ENCODE assay signal across 2 cellular contexts in genomic region chr2:159153063-159153462, GRCh38.
TF ChIP-seq lines count a peak whose summit lies in the region.

No MANE protein-coding gene starts in this region.

TF ChIP-seq in HCT116, 20 proteins besides CTCF, POLR2A, EP300 and RAD21:
- no peak for TF ChIP-seq EGR1 (IDR thresholded peaks at IDR 0.05; ENCODE audit: low read depth)
- no peak for TF ChIP-seq YY1 (IDR thresholded peaks at IDR 0.05; ENCODE audit: extremely low read depth, insufficient replicate concordance, low read depth, low read length)
- no peak for TF ChIP-seq ELF1 (IDR thresholded peaks at IDR 0.05; ENCODE audit: borderline replicate concordance, low read depth)
- no peak for TF ChIP-seq ZFX (IDR thresholded peaks at IDR 0.05)
- no peak for TF ChIP-seq EZH2 (IDR thresholded peaks at IDR 0.05)
- TF ChIP-seq JUND (IDR thresholded peaks at IDR 0.05): no peak
- no peak for TF ChIP-seq CBX3 (IDR thresholded peaks at IDR 0.05; ENCODE audit: low read depth)
- no peak for TF ChIP-seq MAX (IDR thresholded peaks at IDR 0.05)

TF ChIP-seq in K562, 482 proteins besides CTCF, POLR2A, EP300 and RAD21:
- TF ChIP-seq HINFP (tag; conservative IDR thresholded peaks at IDR 0.05; ENCODE audit: low read depth): no peak
- peak; percentile 15; the same call in 1 of the 2 replicates for TF ChIP-seq THAP12 (CRISPR knock-in tag; IDR thresholded peaks at IDR 0.05)
- TF ChIP-seq ZNF143 (CRISPR knock-in tag; IDR thresholded peaks at IDR 0.05): no peak
- TF ChIP-seq FOXP1 (CRISPR knock-in tag; IDR thresholded peaks at IDR 0.05): 0 out of 2 replicates have a peak, but pooled peaks have one; percentile 59
